ENCODE assay signal across 8 cellular contexts in the genomic region with DNA sequence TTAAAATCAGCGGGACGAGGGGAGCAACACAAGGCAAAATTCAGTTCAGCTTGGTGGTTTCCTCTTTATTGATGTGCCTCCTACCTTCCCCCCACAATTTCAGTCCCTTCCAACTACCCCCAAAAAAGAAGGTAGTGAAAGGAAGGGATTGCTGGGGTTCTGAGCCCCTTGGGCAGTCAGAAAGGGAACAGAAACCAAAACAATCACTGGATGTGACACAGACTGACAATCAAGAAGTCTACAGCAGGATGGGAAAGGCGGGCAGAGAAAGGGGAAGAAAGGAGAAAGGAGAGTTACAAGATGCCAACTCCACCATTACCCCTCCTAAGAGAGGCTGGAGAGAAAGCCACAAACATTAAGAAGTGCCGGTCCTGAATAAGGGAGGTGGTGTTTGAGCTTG. TPM values are rescaled to one million over a fixed set of nuclear protein-coding genes. Genes with fewer than 3 reads are reported as not detected.
A peak's percentile ranks its signal among the peaks of the same experiment; 100 is the strongest.
DNase-seq lines count a peak whose midpoint lies in the region; ATAC-seq and TF ChIP-seq lines count a peak whose summit lies in the region.

No MANE protein-coding gene starts in this region.

- no peaks in the 10 kb centered on the region for H4K20me1 ChIP-seq in fibroblast of lung (ENCODE audit: control insufficient read depth, extremely low read depth, insufficient read depth, low read length)

- no peak overlapping the region for H3K9ac ChIP-seq in fibroblast of lung (ENCODE audit: insufficient read depth, low read length)
- H3K9ac ChIP-seq in skeletal muscle tissue (ENCODE audit: low read depth in 1 of 3, low read length in 3 of 3), result peak overlapping the region; percentile 98 to 99 (median 98)

- peaks cover 55% of the 10 kb centered on the region for H3K79me2 ChIP-seq in fibroblast of lung (ENCODE audit: control insufficient read depth, insufficient read depth, low read length)

- no peak for TF ChIP-seq CTCF in fibroblast of lung (conservative IDR thresholded peaks at IDR 0.05 in 1 of 2, IDR thresholded peaks at IDR 0.05 in 1 of 2; ENCODE audit: low read depth in 1 of 2, low read length in 2 of 2)

- peaks cover 19% of the 10 kb centered on the region for H3K4me1 ChIP-seq in HAP-1
- H3K4me1 ChIP-seq in SJCRH30, result 0 out of 2 replicates have a peak, but pooled peaks cover 4% of the 10 kb centered on the region
- H3K4me1 ChIP-seq in fibroblast of lung (ENCODE audit: control insufficient read depth, extremely low read depth, insufficient read depth, low read length), result peaks cover 17% of the 10 kb centered on the region
- H3K4me1 ChIP-seq in skeletal muscle tissue (ENCODE audit: control insufficient read depth in 3 of 3, insufficient read depth in 3 of 3, low read length in 3 of 3), result peaks cover 28 to 39% (median 31%) of the 10 kb centered on the region in 3 donors

- H3K27me3 ChIP-seq in HAP-1 (ENCODE audit: low read depth), result no peaks in the 10 kb centered on the region
- H3K27me3 ChIP-seq in SJCRH30, result no peaks in the 10 kb centered on the region
- no peaks in the 10 kb centered on the region for H3K27me3 ChIP-seq in fibroblast of lung (ENCODE audit: control insufficient read depth, insufficient read depth, low read length)
- H3K27me3 ChIP-seq in skeletal muscle tissue (ENCODE audit: control insufficient read depth in 3 of 3, insufficient read depth in 3 of 3, low read length in 3 of 3), result no peaks in the 10 kb centered on the region

- H3K27ac ChIP-seq in SJCRH30, result no peak overlapping the region
- peak overlapping the region; percentile 97 for H3K27ac ChIP-seq in fibroblast of lung (ENCODE audit: insufficient read depth, low read length)
- H3K27ac ChIP-seq in skeletal muscle tissue (ENCODE audit: low read depth, low read length), result peak overlapping the region; percentile 100

- H3K36me3 ChIP-seq in HAP-1 (replicated peaks), result peaks cover 61% of the 10 kb centered on the region
- peaks cover 13% of the 10 kb centered on the region; the same call in 1 of the 2 replicates for H3K36me3 ChIP-seq in SJCRH30
- H3K36me3 ChIP-seq in fibroblast of lung (ENCODE audit: control insufficient read depth, insufficient read depth, low read length), result peaks cover 21% of the 10 kb centered on the region
- H3K36me3 ChIP-seq in skeletal muscle tissue (ENCODE audit: control insufficient read depth in 3 of 3, insufficient read depth in 3 of 3, low read length in 3 of 3), result peaks cover 24 to 35% (median 34%) of the 10 kb centered on the region in 3 donors

- DNase-seq in HAP-1 (ENCODE audit: low spot score in 2 of 2) (no peak), SJCRH30 (no peak), fibroblast of lung (ENCODE audit: low read depth in 2 of 2) (no peak), retina (no peak), COR-L47 (lab: John Stamatoyannopoulos, UW) (no peak), hepatic stellate cell (ENCODE audit: low spot score) (no peak)

- H2AFZ ChIP-seq in fibroblast of lung (ENCODE audit: low read length), result no peak overlapping the region

- peak overlapping the region; percentile 96 for H3K4me2 ChIP-seq in fibroblast of lung (ENCODE audit: extremely low read depth, insufficient read depth, low read length)

- in situ Hi-C loops in HAP-1 (cut with MboI; ENCODE audit: low sequenced_read_pairs), result loop anchor here (10.0 to 25.0 kb wide), 2 partner anchors 244 to 922 kb away; partner anchors contain the start of genes PER1, POLR2A, SLC35G6 and VAMP2

- H3K4me3 ChIP-seq in HAP-1 (peak overlapping the region; percentile 6; the same call in 1 of the 2 replicates), SJCRH30 (peak overlapping the region; percentile 18; the same call in 1 of the 2 replicates), fibroblast of lung (replicated peaks in 1 of 4; ENCODE audit: control extremely low read depth in 1 of 4, insufficient read depth in 1 of 4, low read depth in 3 of 4, low read length in 4 of 4) (peak overlapping the region; percentile 74 to 98 (median 96)), skeletal muscle tissue (ENCODE audit: low read length in 3 of 3) (peak overlapping the region; percentile 98 to 99 (median 98))

- no peak for ATAC-seq in GM21619 (IDR thresholded peaks at IDR 0.05; ENCODE audit: unreplicated experiment)

- H3K9me3 ChIP-seq in HAP-1 (no peaks in the 10 kb centered on the region; the same call in 1 of the 2 replicates), SJCRH30 (replicated peaks) (no peaks in the 10 kb centered on the region), fibroblast of lung (ENCODE audit: control insufficient read depth, insufficient read depth, low read depth, low read length) (no peaks in the 10 kb centered on the region), skeletal muscle tissue (ENCODE audit: control insufficient read depth in 3 of 3, low read length in 3 of 3) (no peaks in the 10 kb centered on the region)

RNA-seq across cellular contexts. Expression of gene PHF23, which starts 1.1 kb away (rescaled TPM):
- 28.7 and 30.9 TPM in 2 replicates for total RNA-seq in SJCRH30 (2014; rRNA removed; shearing (Covaris generic))
- total RNA-seq in fibroblast of lung, result 41.6 and 45.4 TPM in 2 replicates
- 46.6 and 48.7 TPM in 2 replicates for polyA plus RNA-seq in fibroblast of lung
- 47.2 and 48.1 TPM in 2 replicates for polyA plus RNA-seq in fibroblast of lung (2012)
- polyA minus RNA-seq in fibroblast of lung (ENCODE audit: low replicate concordance), result 52.1 and 77.2 TPM in 2 replicates
- total RNA-seq in skeletal muscle tissue, result 30.3 TPM

RNA-seq across cellular contexts. Expression of gene GABARAP, which starts 1.9 kb away (rescaled TPM):
- total RNA-seq in SJCRH30 (2014; rRNA removed; shearing (Covaris generic)), result 139 and 141 TPM in 2 replicates
- total RNA-seq in fibroblast of lung (173 and 224 TPM in 2 replicates), skeletal muscle tissue (259 TPM)
- polyA plus RNA-seq in fibroblast of lung, result 978 and 1,154 TPM in 2 replicates
- 670 and 826 TPM in 2 replicates for polyA plus RNA-seq in fibroblast of lung (2012)
- 530 and 737 TPM in 2 replicates for polyA minus RNA-seq in fibroblast of lung (ENCODE audit: low replicate concordance)

RNA-seq across cellular contexts. Expression of gene DVL2, which starts 6.1 kb away (rescaled TPM):
- total RNA-seq in SJCRH30 (2014; rRNA removed; shearing (Covaris generic)), result 33.4 and 39.0 TPM in 2 replicates
- total RNA-seq in fibroblast of lung, result 91.8 and 95.8 TPM in 2 replicates
- 8.1 and 8.6 TPM in 2 replicates for polyA plus RNA-seq in fibroblast of lung
- polyA plus RNA-seq in fibroblast of lung (2012), result 34.1 and 36.8 TPM in 2 replicates
- 70.9 and 73.8 TPM in 2 replicates for polyA minus RNA-seq in fibroblast of lung (ENCODE audit: low replicate concordance)
- 63.2 TPM for total RNA-seq in skeletal muscle tissue

RNA-seq across cellular contexts. Expression of gene CTDNEP1, which starts 11.2 kb away (rescaled TPM):
- 36.1 and 36.9 TPM in 2 replicates for total RNA-seq in SJCRH30 (2014; rRNA removed; shearing (Covaris generic))
- 23.1 and 40.5 TPM in 2 replicates for total RNA-seq in fibroblast of lung
- polyA plus RNA-seq in fibroblast of lung, result 134 and 149 TPM in 2 replicates
- 148 and 173 TPM in 2 replicates for polyA plus RNA-seq in fibroblast of lung (2012)
- 381 and 419 TPM in 2 replicates for polyA minus RNA-seq in fibroblast of lung (ENCODE audit: low replicate concordance)
- 39.7 TPM for total RNA-seq in skeletal muscle tissue

RNA-seq across cellular contexts. Expression of gene ELP5, which starts 11.6 kb away (rescaled TPM):
- total RNA-seq in SJCRH30 (2014; rRNA removed; shearing (Covaris generic)), result 39.6 and 43.8 TPM in 2 replicates
- total RNA-seq in fibroblast of lung (31.3 and 33.2 TPM in 2 replicates), skeletal muscle tissue (28.2 TPM)
- 22.6 and 52.2 TPM in 2 replicates for polyA plus RNA-seq in fibroblast of lung
- polyA plus RNA-seq in fibroblast of lung (2012), result 27.5 and 65.5 TPM in 2 replicates
- polyA minus RNA-seq in fibroblast of lung (ENCODE audit: low replicate concordance), result 19.7 and 97.0 TPM in 2 replicates

Comparison
In these comparisons a context has a peak if more than half of its experiments do, and no peak if none do; other contexts are left out.
1. H3K4me3 ChIP-seq: peak in every context shown above with its lines; median percentile 98 in skeletal muscle tissue; 96 in fibroblast of lung; 18 in SJCRH30; 6 in HAP-1.